In genomic region chr4:40264995-40265909, GRCh38 we compare ENCODE assay signal across 1 cellular context.
TF ChIP-seq lines count a peak whose summit lies in the region.

No MANE protein-coding gene starts in this region.

TF ChIP-seq in GM23338, 12 proteins besides CTCF, POLR2A, EP300 and RAD21 (continued from another document):
- no peak for TF ChIP-seq ZNF462 (CRISPR knock-in tag; IDR thresholded peaks at IDR 0.05)
- no peak for TF ChIP-seq ZNF114 (CRISPR knock-in tag; IDR thresholded peaks at IDR 0.05)
- no peak for TF ChIP-seq JUNB (IDR thresholded peaks at IDR 0.05; ENCODE audit: unreplicated experiment)
- no peak for TF ChIP-seq EZH2 (IDR thresholded peaks at IDR 0.05; ENCODE audit: low read depth, unreplicated experiment)
- TF ChIP-seq POLR2AphosphoS5 (IDR thresholded peaks at IDR 0.05; ENCODE audit: low read depth), result no peak
- no peak for TF ChIP-seq ZNF331 (CRISPR knock-in tag; IDR thresholded peaks at IDR 0.05; ENCODE audit: low read depth)
- no peak for TF ChIP-seq ETS1 (IDR thresholded peaks at IDR 0.05)
- TF ChIP-seq STAT1 (IDR thresholded peaks at IDR 0.05; ENCODE audit: unreplicated experiment), result no peak
TF ChIP-seq in GM23338: peak in this region for 0.
